17 cellular contexts compared by ENCODE assay signal in the genomic region with DNA sequence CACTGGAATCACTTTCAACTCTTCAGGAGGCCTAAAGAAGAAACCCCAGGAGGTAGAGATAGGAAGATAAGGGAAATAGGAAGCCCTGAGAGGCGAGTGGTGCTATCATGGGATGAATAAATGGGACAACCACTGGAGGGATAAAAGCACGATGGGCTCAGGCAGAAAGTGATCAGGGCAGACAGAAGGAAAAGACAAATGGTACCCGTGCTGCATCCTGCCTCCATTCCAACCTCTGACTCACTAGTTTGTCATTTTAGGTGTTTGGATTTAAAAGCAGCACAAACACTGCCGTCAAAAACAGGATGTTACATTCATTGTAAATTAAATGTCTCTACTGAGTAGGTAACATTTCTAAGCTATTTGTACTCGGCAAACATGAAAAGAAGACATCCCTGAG.
DNase-seq lines count a peak whose midpoint lies in the region; ATAC-seq, FAIRE-seq and TF ChIP-seq lines count a peak whose summit lies in the region.
"Had no signal": no experiment of that assay in that cellular context is flagged by ENCODE, and none has a peak within 500 bp of the region (broad histone marks: within the 10 kb centered on the region; RNA-seq: fewer than 3 reads in every experiment).

No MANE protein-coding gene starts in this region.

- H3K27ac ChIP-seq in mesendoderm (ENCODE audit: low read depth, low read length) (no peak overlapping the region), HepG2 (ENCODE audit: extremely low read length, insufficient read depth, low read length) (no peak overlapping the region)
- H3K27ac ChIP-seq: KMS-11, right lobe of liver, tibial artery had no signal

- no peak overlapping the region for H3K18ac ChIP-seq in mesendoderm (ENCODE audit: low read length)

- no peaks in the 10 kb centered on the region for H3K79me1 ChIP-seq in mesendoderm (ENCODE audit: low read length)

- TF ChIP-seq EP300 in HepG2 (IDR thresholded peaks at IDR 0.05; ENCODE audit: low read depth in 2 of 2, low read length in 2 of 2) = no peak
- TF ChIP-seq EP300 in HepG2 (CRISPR knock-in tag; IDR thresholded peaks at IDR 0.05; ENCODE audit: borderline replicate concordance) = no peak

- H3K4me2 ChIP-seq in mesendoderm (ENCODE audit: low read length) = no peak overlapping the region
- no peak overlapping the region for H3K4me2 ChIP-seq in HepG2 (ENCODE audit: low read depth, low read length)
- H3K4me2 ChIP-seq: KMS-11 had no signal

- H3K4me3 ChIP-seq in NT2/D1 (ENCODE audit: insufficient read length, low read depth) (no peak overlapping the region), bronchial epithelial cell (ENCODE audit: low read depth, low read length) (no peak overlapping the region), mesendoderm (ENCODE audit: low read length) (no peak overlapping the region), HepG2 (replicated peaks in 1 of 3; ENCODE audit: insufficient read depth in 1 of 3, low read depth in 2 of 3, low read length in 3 of 3) (no peak overlapping the region)
- H3K4me3 ChIP-seq: right lobe of liver, tibial artery had no signal

- in situ Hi-C loops in HepG2 (cut with HindIII; ENCODE audit: extremely low pct_ligation_motif_present, low pct_unique_long_range_greater_than_20kb) = no loop called here

- H2BK120ac ChIP-seq in mesendoderm (ENCODE audit: low read depth, low read length) = no peak overlapping the region

- no peak for TF ChIP-seq RAD21 in HepG2 (CRISPR knock-in tag; IDR thresholded peaks at IDR 0.05)

- no peaks in the 10 kb centered on the region for H4K20me1 ChIP-seq in HepG2 (ENCODE audit: insufficient read depth, low read length)

- H3K27me3 ChIP-seq in NT2/D1 (ENCODE audit: insufficient read depth, insufficient read length) (no peaks in the 10 kb centered on the region), bronchial epithelial cell (ENCODE audit: control insufficient read depth, insufficient read depth, low read length) (no peaks in the 10 kb centered on the region), mesendoderm (ENCODE audit: insufficient read depth, low read length, poor library complexity) (no peaks in the 10 kb centered on the region), HepG2 (ENCODE audit: control insufficient read depth in 1 of 2, insufficient read depth in 2 of 2, low read length in 2 of 2) (no peaks in the 10 kb centered on the region)
- H3K27me3 ChIP-seq: right lobe of liver, tibial artery had no signal

- H3K4ac ChIP-seq in mesendoderm (ENCODE audit: low read depth, low read length) = no peak overlapping the region

- no peak overlapping the region for H3K9ac ChIP-seq in NT2/D1 (ENCODE audit: insufficient read length, low read depth)
- no peak overlapping the region for H3K9ac ChIP-seq in mesendoderm (ENCODE audit: low read length)
- no peak overlapping the region for H3K9ac ChIP-seq in HepG2 (ENCODE audit: insufficient read depth, low read depth, low read length)
- H3K9ac ChIP-seq: KMS-11 had no signal

- intact Hi-C loops in HepG2 (cut with micrococcal nuclease; ENCODE audit: unreplicated experiment) = no loop called here

- DNase-seq in ELR (ENCODE audit: low read depth) (peak; percentile 72), NT2/D1 (ENCODE audit: low read depth, low spot score) (peak; percentile 22), bronchial epithelial cell (ENCODE audit: low read depth) (peak; percentile 51), mesendoderm (peak; percentile 98), HepG2 (ENCODE audit: low spot score) (no peak), HK-2 (ENCODE audit: unreplicated experiment) (no peak)
- DNase-seq: activated B cell treated with CpG ODN at 0.5 μM for 24 hours; activated CD8-positive, alpha-beta memory T cell treated with anti-CD3 and anti-CD28 coated beads, Interleukin-2, amount 10 ng/mL, durations not matched to agents 7 days and 5 days; activated gamma-delta T cell; Caco-2; NCI-H1694 treated with DMSO at 0.1 percent for 48 hours; right lobe of liver; stimulated activated CD4-positive, alpha-beta T cell treated with anti-CD3 and anti-CD28 coated beads, Interleukin-4, amount 100 ng/mL, for 4 hours; tibial artery had no signal

- no peak overlapping the region for H4K5ac ChIP-seq in mesendoderm (ENCODE audit: low read length)

- POLR2A ChIA-PET in HepG2 (lab: Yijun Ruan, JAX) = no interaction called here

- H3K56ac ChIP-seq in mesendoderm (ENCODE audit: low read length) = no peak overlapping the region

- no peak overlapping the region for H3K23ac ChIP-seq in mesendoderm (ENCODE audit: low read length)

- H2AFZ ChIP-seq in HepG2 (ENCODE audit: low read length) = no peak overlapping the region

- CTCF ChIA-PET in HepG2 (lab: Yijun Ruan, JAX; ENCODE audit: low intra/inter-chr PET ratio, low total read pairs) = no interaction called here

- H3K9me3 ChIP-seq in NT2/D1 (ENCODE audit: insufficient read depth, low read length) (peaks cover 6% of the 10 kb centered on the region; the same call in 1 of the 2 replicates), HepG2 (ENCODE audit: low read length) (no peaks in the 10 kb centered on the region)
- H3K9me3 ChIP-seq: Caco-2, right lobe of liver, tibial artery had no signal

- H3K4me1 ChIP-seq in NT2/D1 (ENCODE audit: insufficient read depth, insufficient read length) = no peaks in the 10 kb centered on the region
- H3K4me1 ChIP-seq in mesendoderm (ENCODE audit: control insufficient read depth, low read depth, low read length) = peaks cover 8% of the 10 kb centered on the region
- H3K4me1 ChIP-seq in HepG2 (ENCODE audit: insufficient read depth, low read length) = 0 out of 2 replicates have a peak, but pooled peaks cover 4% of the 10 kb centered on the region
- H3K4me1 ChIP-seq: right lobe of liver, tibial artery had no signal

- H2AK5ac ChIP-seq in mesendoderm (ENCODE audit: low read length) = no peak overlapping the region

- whole genome bisulfite sequencing in mesendoderm (ENCODE audit: extremely low coverage, insufficient coverage, low lambda C conversion rate) = no CpG with 5 or more reads among the region's 5 CpGs
- 1% methylated on average over 5 of the region's 5 CpGs for WGBS in HepG2 (ENCODE audit: low lambda C conversion rate)

- no peak for TF ChIP-seq CTCF in bronchial epithelial cell (IDR thresholded peaks at IDR 0.05; ENCODE audit: insufficient read depth, low read length, severe bottlenecking)
- no peak for TF ChIP-seq CTCF in HepG2 (CRISPR knock-in tag; IDR thresholded peaks at IDR 0.05)

- ATAC-seq in HG03378 (IDR thresholded peaks at IDR 0.05; ENCODE audit: unreplicated experiment) (no peak), HG03095 (IDR thresholded peaks at IDR 0.05; ENCODE audit: unreplicated experiment) (no peak), HepG2 (no peak)
- ATAC-seq: activated CD8-positive, alpha-beta memory T cell treated with anti-CD3 and anti-CD28 coated beads, Interleukin-2, amount 10 ng/mL, durations not matched to agents 7 days and 5 days; right lobe of liver had no signal

- no peak for TF ChIP-seq POLR2A in HepG2 (IDR thresholded peaks at IDR 0.05; ENCODE audit: insufficient read depth in 1 of 2, low read depth in 2 of 2, low read length in 2 of 2)

- BruUV-seq in HepG2 (replicated peaks; lab: Mats Ljungman, UMichigan) = no TSS peak

- H3K79me2 ChIP-seq in mesendoderm (ENCODE audit: control insufficient read depth, insufficient read depth, low read length) = no peaks in the 10 kb centered on the region
- no peaks in the 10 kb centered on the region for H3K79me2 ChIP-seq in HepG2 (ENCODE audit: insufficient read depth, low read length)

- FAIRE-seq in bronchial epithelial cell (lab: Jason Lieb, UNC) = no peak
- no peak for FAIRE-seq in HepG2 (lab: Jason Lieb, UNC)

- no peak overlapping the region for H2BK15ac ChIP-seq in mesendoderm (replicated peaks; ENCODE audit: low read depth)

- H2BK5ac ChIP-seq in mesendoderm (ENCODE audit: low read length) = no peak overlapping the region

- H4K8ac ChIP-seq in mesendoderm (ENCODE audit: low read depth, low read length) = no peak overlapping the region

- H3K36me3 ChIP-seq in NT2/D1 (ENCODE audit: insufficient read depth, insufficient read length, low read length) (no peaks in the 10 kb centered on the region), bronchial epithelial cell (ENCODE audit: control insufficient read depth, insufficient read depth, low read length) (no peaks in the 10 kb centered on the region), mesendoderm (ENCODE audit: control insufficient read depth, insufficient read depth, low read length) (no peaks in the 10 kb centered on the region), HepG2 (replicated peaks in 1 of 2; ENCODE audit: control insufficient read depth in 1 of 2, insufficient read depth in 2 of 2, low read length in 2 of 2) (no peaks in the 10 kb centered on the region)
- H3K36me3 ChIP-seq: right lobe of liver, tibial artery had no signal

TF ChIP-seq in HepG2, 621 proteins besides CTCF, POLR2A, EP300 and RAD21:
- TF ChIP-seq ATF6 (CRISPR knock-in tag; conservative IDR thresholded peaks at IDR 0.05) (no peak), HOMEZ (CRISPR knock-in tag; IDR thresholded peaks at IDR 0.05; ENCODE audit: low read depth) (no peak), GABPB1 (CRISPR knock-in tag; IDR thresholded peaks at IDR 0.05) (no peak)

Comparison
In these comparisons a context has a peak if more than half of its experiments do, and no peak if none do; other contexts are left out.
1. DNase-seq: peak in ELR (single experiment), NT2/D1 (single experiment), bronchial epithelial cell (single experiment) and mesendoderm (single experiment); none in HepG2 (single experiment) and HK-2 (single experiment).